ENCODE assay signal across 11 cellular contexts in genomic region chr12:31491819-31492598, GRCh38.
DNase-seq lines count a peak whose midpoint lies in the region; ATAC-seq and TF ChIP-seq lines count a peak whose summit lies in the region.
"Had no signal": no experiment of that assay in that cellular context is flagged by ENCODE, and none has a peak within 500 bp of the region (broad histone marks: within the 10 kb centered on the region; RNA-seq: fewer than 3 reads in every experiment).

No MANE protein-coding gene starts in this region.

- H3K9me3 ChIP-seq in HUES64 (ENCODE audit: insufficient read depth, low read depth, low read length) (no peaks in the 10 kb centered on the region), left lung (no peaks in the 10 kb centered on the region)

- H3K27ac ChIP-seq in HUES64 (ENCODE audit: low read depth, low read length) (peak overlapping the region; percentile 46; the same call in 1 of the 2 replicates), left lung (no peak overlapping the region)
- H3K27ac ChIP-seq: KMS-11 had no signal

- peak overlapping the region; percentile 1 to 93 (median 70) for H3K27ac Mint-ChIP-seq in brain

- H3K36me3 ChIP-seq in HUES64 (ENCODE audit: insufficient read depth, low read length): peaks cover 11% of the 10 kb centered on the region; the same call in 1 of the 2 replicates
- H3K36me3 ChIP-seq in left lung: no peaks in the 10 kb centered on the region

- 72% methylated on average over 3 of the region's 5 CpGs for WGBS in HUES64

- peaks cover 47% of the 10 kb centered on the region for H3K36me3 Mint-ChIP-seq in brain

- H3K9ac ChIP-seq in HUES64 (ENCODE audit: low read depth, low read length): no peak overlapping the region
- H3K9ac ChIP-seq: KMS-11 had no signal

- no peaks in the 10 kb centered on the region for H3K9me3 Mint-ChIP-seq in brain
- H3K9me3 Mint-ChIP-seq: naive B cell had no signal

- no peak for TF ChIP-seq CTCF in brain (conservative IDR thresholded peaks at IDR 0.05)
- no peak for TF ChIP-seq CTCF in left lung (IDR thresholded peaks at IDR 0.05)

- intact Hi-C loops in left lung (cut with DNase I): no loop called here

- DNase-seq in AG08396 (ENCODE audit: low spot score) (peak; percentile 29), left lung (no peak), OCI-M2 (lab: John Stamatoyannopoulos, UW; ENCODE audit: unreplicated experiment) (no peak), NCI-H1436 treated with DMSO at 0.1 percent for 48 hours (lab: John Stamatoyannopoulos, UW) (no peak), occipital lobe (lab: John Stamatoyannopoulos, UW) (no peak), GOT3 (lab: John Stamatoyannopoulos, UW) (no peak)
- DNase-seq: central memory CD4-positive, alpha-beta T cell; naive B cell had no signal

- peak overlapping the region in 4 of 5 experiments; percentile 16 to 64 (median 28) for H3K4me3 Mint-ChIP-seq in brain
- H3K4me3 Mint-ChIP-seq: naive B cell had no signal

- H3K27me3 ChIP-seq in HUES64 (ENCODE audit: insufficient read depth, low read length) (no peaks in the 10 kb centered on the region), left lung (no peaks in the 10 kb centered on the region)

- H3K4me3 ChIP-seq in HUES64 (ENCODE audit: low read length) (no peak overlapping the region), left lung (no peak overlapping the region)

- no peaks in the 10 kb centered on the region for H3K27me3 Mint-ChIP-seq in brain
- H3K27me3 Mint-ChIP-seq: naive B cell had no signal

- peaks cover 16% of the 10 kb centered on the region for H3K4me1 ChIP-seq in HUES64 (ENCODE audit: insufficient read depth, low read length)
- peaks cover 0 to 4% of the 10 kb centered on the region in 2 donors for H3K4me1 ChIP-seq in left lung

- peaks cover 67% of the 10 kb centered on the region for H3K4me1 Mint-ChIP-seq in brain

- ATAC-seq in left lung: peak; percentile 44
